Comparison of ENCODE assay signal across 1 cellular context in the genomic region with DNA sequence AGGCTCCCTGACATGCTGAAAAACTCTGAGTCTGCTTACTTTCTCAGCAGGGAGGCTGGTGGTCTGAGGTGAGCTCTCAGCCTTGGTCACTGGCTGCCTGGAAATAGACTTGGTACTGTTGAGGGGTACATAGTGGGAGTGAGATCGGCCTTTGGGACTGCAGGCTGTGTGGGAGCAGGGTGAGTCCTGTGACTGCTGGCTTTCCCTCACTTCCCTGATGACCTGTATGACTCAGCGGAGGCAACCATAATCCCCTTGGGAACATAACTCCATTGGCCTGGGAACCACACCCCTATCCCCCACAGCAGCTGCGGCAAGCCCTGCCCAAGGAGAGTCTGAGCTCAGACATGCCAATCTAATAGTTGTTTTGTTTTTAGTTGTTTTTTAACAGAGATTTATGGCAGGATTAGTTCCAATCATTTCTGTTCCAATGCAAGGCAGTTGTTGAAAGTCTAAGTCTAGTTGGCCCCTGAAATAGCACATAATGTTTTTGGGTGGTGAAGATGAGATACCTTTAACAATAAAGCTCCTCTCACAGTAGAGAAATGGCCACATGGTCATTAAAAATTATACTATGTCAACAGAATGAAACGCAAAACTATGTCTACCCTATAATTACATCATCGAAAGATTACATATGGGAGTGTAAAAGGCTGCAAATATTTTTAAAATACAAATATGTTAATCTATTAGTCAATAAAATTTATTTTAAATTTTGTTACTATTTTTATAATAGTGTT.
TF ChIP-seq lines count a peak whose summit lies in the region.

No MANE protein-coding gene starts in this region.

TF ChIP-seq in GM23338, 12 proteins besides CTCF, POLR2A, EP300 and RAD21 (continued from another document):
- TF ChIP-seq, protein P1, sequence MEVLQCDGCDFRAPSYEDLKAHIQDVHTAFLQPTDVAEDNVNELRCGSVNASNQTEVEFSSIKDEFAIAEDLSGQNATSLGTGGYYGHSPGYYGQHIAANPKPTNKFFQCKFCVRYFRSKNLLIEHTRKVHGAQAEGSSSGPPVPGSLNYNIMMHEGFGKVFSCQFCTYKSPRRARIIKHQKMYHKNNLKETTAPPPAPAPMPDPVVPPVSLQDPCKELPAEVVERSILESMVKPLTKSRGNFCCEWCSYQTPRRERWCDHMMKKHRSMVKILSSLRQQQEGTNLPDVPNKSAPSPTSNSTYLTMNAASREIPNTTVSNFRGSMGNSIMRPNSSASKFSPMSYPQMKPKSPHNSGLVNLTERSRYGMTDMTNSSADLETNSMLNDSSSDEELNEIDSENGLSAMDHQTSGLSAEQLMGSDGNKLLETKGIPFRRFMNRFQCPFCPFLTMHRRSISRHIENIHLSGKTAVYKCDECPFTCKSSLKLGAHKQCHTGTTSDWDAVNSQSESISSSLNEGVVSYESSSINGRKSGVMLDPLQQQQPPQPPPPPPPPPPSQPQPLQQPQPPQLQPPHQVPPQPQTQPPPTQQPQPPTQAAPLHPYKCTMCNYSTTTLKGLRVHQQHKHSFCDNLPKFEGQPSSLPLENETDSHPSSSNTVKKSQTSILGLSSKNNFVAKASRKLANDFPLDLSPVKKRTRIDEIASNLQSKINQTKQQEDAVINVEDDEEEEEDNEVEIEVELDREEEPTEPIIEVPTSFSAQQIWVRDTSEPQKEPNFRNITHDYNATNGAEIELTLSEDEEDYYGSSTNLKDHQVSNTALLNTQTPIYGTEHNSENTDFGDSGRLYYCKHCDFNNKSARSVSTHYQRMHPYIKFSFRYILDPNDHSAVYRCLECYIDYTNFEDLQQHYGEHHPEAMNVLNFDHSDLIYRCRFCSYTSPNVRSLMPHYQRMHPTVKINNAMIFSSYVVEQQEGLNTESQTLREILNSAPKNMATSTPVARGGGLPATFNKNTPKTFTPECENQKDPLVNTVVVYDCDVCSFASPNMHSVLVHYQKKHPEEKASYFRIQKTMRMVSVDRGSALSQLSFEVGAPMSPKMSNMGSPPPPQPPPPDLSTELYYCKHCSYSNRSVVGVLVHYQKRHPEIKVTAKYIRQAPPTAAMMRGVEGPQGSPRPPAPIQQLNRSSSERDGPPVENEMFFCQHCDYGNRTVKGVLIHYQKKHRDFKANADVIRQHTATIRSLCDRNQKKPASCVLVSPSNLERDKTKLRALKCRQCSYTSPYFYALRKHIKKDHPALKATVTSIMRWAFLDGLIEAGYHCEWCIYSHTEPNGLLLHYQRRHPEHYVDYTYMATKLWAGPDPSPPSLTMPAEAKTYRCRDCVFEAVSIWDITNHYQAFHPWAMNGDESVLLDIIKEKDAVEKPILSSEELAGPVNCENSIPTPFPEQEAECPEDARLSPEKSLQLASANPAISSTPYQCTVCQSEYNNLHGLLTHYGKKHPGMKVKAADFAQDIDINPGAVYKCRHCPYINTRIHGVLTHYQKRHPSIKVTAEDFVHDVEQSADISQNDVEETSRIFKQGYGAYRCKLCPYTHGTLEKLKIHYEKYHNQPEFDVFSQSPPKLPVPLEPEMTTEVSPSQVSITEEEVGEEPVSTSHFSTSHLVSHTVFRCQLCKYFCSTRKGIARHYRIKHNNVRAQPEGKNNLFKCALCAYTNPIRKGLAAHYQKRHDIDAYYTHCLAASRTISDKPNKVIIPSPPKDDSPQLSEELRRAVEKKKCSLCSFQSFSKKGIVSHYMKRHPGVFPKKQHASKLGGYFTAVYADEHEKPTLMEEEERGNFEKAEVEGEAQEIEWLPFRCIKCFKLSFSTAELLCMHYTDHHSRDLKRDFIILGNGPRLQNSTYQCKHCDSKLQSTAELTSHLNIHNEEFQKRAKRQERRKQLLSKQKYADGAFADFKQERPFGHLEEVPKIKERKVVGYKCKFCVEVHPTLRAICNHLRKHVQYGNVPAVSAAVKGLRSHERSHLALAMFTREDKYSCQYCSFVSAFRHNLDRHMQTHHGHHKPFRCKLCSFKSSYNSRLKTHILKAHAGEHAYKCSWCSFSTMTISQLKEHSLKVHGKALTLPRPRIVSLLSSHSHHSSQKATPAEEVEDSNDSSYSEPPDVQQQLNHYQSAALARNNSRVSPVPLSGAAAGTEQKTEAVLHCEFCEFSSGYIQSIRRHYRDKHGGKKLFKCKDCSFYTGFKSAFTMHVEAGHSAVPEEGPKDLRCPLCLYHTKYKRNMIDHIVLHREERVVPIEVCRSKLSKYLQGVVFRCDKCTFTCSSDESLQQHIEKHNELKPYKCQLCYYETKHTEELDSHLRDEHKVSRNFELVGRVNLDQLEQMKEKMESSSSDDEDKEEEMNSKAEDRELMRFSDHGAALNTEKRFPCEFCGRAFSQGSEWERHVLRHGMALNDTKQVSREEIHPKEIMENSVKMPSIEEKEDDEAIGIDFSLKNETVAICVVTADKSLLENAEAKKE (CRISPR knock-in tag; IDR thresholded peaks at IDR 0.05), result no peak
- TF ChIP-seq EZH2phosphoT487 (IDR thresholded peaks at IDR 0.05; ENCODE audit: unreplicated experiment) (no peak), CREB1 (CRISPR knock-in tag; IDR thresholded peaks at IDR 0.05; ENCODE audit: low read depth) (no peak), NANOG (IDR thresholded peaks at IDR 0.05; ENCODE audit: borderline replicate concordance) (no peak), STAT1 (IDR thresholded peaks at IDR 0.05; ENCODE audit: unreplicated experiment) (no peak), POLR2AphosphoS5 (IDR thresholded peaks at IDR 0.05; ENCODE audit: low read depth) (no peak), EZH2 (IDR thresholded peaks at IDR 0.05; ENCODE audit: low read depth, unreplicated experiment) (no peak), ZNF331 (CRISPR knock-in tag; IDR thresholded peaks at IDR 0.05; ENCODE audit: low read depth) (no peak), JUNB (IDR thresholded peaks at IDR 0.05; ENCODE audit: unreplicated experiment) (no peak)
